In genomic region chr4:53618321-53618720, GRCh38 we compare ENCODE assay signal across 16 cellular contexts. TPM values are rescaled to one million over a fixed set of nuclear protein-coding genes. Genes with fewer than 3 reads are reported as not detected.
DNase-seq lines count a peak whose midpoint lies in the region; ATAC-seq lines count a peak whose summit lies in the region.
"Had no signal": no experiment of that assay in that cellular context is flagged by ENCODE, and none has a peak within 500 bp of the region (broad histone marks: within the 10 kb centered on the region; RNA-seq: fewer than 3 reads in every experiment).

No MANE protein-coding gene starts in this region.

- DNase-seq in NCI-H510A treated with DMSO at 0.1 percent for 48 hours (lab: John Stamatoyannopoulos, UW): peak; percentile 46
- DNase-seq in NCI-H510A (lab: John Stamatoyannopoulos, UW): no peak
- DNase-seq in left ventricle myocardium superior: no peak
- DNase-seq in Right ventricle myocardium superior: no peak
- peak; percentile 43 for DNase-seq in dermis blood vessel endothelial cell
- no peak for DNase-seq in NCI-H82 treated with DMSO at 0.1 percent for 48 hours (lab: John Stamatoyannopoulos, UW; ENCODE audit: unreplicated experiment)
- DNase-seq in activated T-cell treated with anti-CD3 and anti-CD28 coated beads, Interleukin-2, amount 50 U/mL, for 72 hours: no peak
- DNase-seq: Calu3, MM.1S, NCI-H1694 treated with DMSO at 0.1 percent for 48 hours, NCI-H446, NCI-H526 treated with DMSO at 0.1 percent for 48 hours had no signal

- no peaks in the 10 kb centered on the region for H3K4me1 Mint-ChIP-seq in activated T-cell treated with anti-CD3 and anti-CD28 coated beads, Interleukin-2, amount 50 U/mL, for 72 hours (ENCODE audit: low read depth)
- H3K4me1 Mint-ChIP-seq: IgD-negative memory B cell had no signal

- H3K4me3 Mint-ChIP-seq in activated T-cell treated with anti-CD3 and anti-CD28 coated beads, Interleukin-2, amount 50 U/mL, for 72 hours: no peak overlapping the region
- H3K4me3 Mint-ChIP-seq: IgD-negative memory B cell had no signal

- ATAC-seq in left ventricle myocardium superior (peak; percentile 51), Right ventricle myocardium superior (ENCODE audit: poor library complexity) (no peak), HG03432 (IDR thresholded peaks at IDR 0.05; ENCODE audit: unreplicated experiment) (no peak)
- no peak for ATAC-seq in activated T-cell treated with anti-CD3 and anti-CD28 coated beads, Interleukin-2, amount 50 U/mL, for 72 hours (replicated peaks in 1 of 2)
- ATAC-seq: HCT116, Right ventricle myocardium inferior had no signal

- peaks cover 0 to 11% of the 10 kb centered on the region in 2 donors for H3K9me3 Mint-ChIP-seq in activated T-cell treated with anti-CD3 and anti-CD28 coated beads, Interleukin-2, amount 50 U/mL, for 72 hours

- H3K27ac Mint-ChIP-seq in activated T-cell treated with anti-CD3 and anti-CD28 coated beads, Interleukin-2, amount 50 U/mL, for 72 hours: no peak overlapping the region
- H3K27ac Mint-ChIP-seq: IgD-negative memory B cell had no signal

- H3K36me3 Mint-ChIP-seq in activated T-cell treated with anti-CD3 and anti-CD28 coated beads, Interleukin-2, amount 50 U/mL, for 72 hours (ENCODE audit: insufficient read depth in 2 of 2): peaks cover 0 to 2% of the 10 kb centered on the region in 2 donors
- H3K36me3 Mint-ChIP-seq: IgD-negative memory B cell had no signal

- H3K27me3 Mint-ChIP-seq in activated T-cell treated with anti-CD3 and anti-CD28 coated beads, Interleukin-2, amount 50 U/mL, for 72 hours (ENCODE audit: low read depth): peaks cover 5% of the 10 kb centered on the region

- intact Hi-C loops in left ventricle myocardium superior (cut with micrococcal nuclease): no loop called here
- intact Hi-C loops in Right ventricle myocardium superior (cut with DNase I): no loop called here

RNA-seq across cellular contexts. Expression of gene LNX1, which starts 27.0 kb away (rescaled TPM):
- total RNA-seq in left ventricle myocardium superior: 9.1 TPM
- total RNA-seq in Right ventricle myocardium superior: 10.3 TPM
- total RNA-seq in dermis blood vessel endothelial cell: 3.1 TPM in 2 replicates
- total RNA-seq in activated T-cell treated with anti-CD3 and anti-CD28 coated beads, Interleukin-2, amount 50 U/mL, for 72 hours: under 1 TPM in 1 of 2 donors, not detected in 1; 0.46 TPM

Comparison
In these comparisons a context has a peak if more than half of its experiments do, and no peak if none do; other contexts are left out.
1. DNase-seq: peak in NCI-H510A treated with DMSO at 0.1 percent for 48 hours (single experiment) and dermis blood vessel endothelial cell (single experiment); none in NCI-H510A (single experiment), left ventricle myocardium superior (single experiment), Right ventricle myocardium superior (single experiment), NCI-H82 treated with DMSO at 0.1 percent for 48 hours (single experiment) and activated T-cell treated with anti-CD3 and anti-CD28 coated beads, Interleukin-2, amount 50 U/mL, for 72 hours (0 of 2).